ENCODE assay signal across 9 cellular contexts in genomic region chr1:94713472-94714141, GRCh38.
A peak's percentile ranks its signal among the peaks of the same experiment; 100 is the strongest.
DNase-seq lines count a peak whose midpoint lies in the region; ATAC-seq and TF ChIP-seq lines count a peak whose summit lies in the region.
"Had no signal": no experiment of that assay in that cellular context is flagged by ENCODE, and none has a peak within 500 bp of the region (broad histone marks: within the 10 kb centered on the region; RNA-seq: fewer than 3 reads in every experiment).

No MANE protein-coding gene starts in this region.

- no peak for TF ChIP-seq CTCF in left ventricle myocardium inferior (IDR thresholded peaks at IDR 0.05; ENCODE audit: borderline replicate concordance)

- H3K36me3 ChIP-seq in left ventricle myocardium inferior (no peaks in the 10 kb centered on the region), skeletal muscle tissue (ENCODE audit: control insufficient read depth in 3 of 3, insufficient read depth in 3 of 3, low read length in 3 of 3) (no peaks in the 10 kb centered on the region)

- peaks cover 3 to 5% of the 10 kb centered on the region in 2 donors for H3K27me3 Mint-ChIP-seq in effector memory CD8-positive, alpha-beta T cell
- H3K27me3 Mint-ChIP-seq: IgD-negative memory B cell had no signal

- H3K9me3 ChIP-seq in left ventricle myocardium inferior (replicated peaks) (no peaks in the 10 kb centered on the region), skeletal muscle tissue (ENCODE audit: control insufficient read depth in 3 of 3, low read length in 3 of 3) (no peaks in the 10 kb centered on the region)

- H3K9me3 Mint-ChIP-seq in effector memory CD8-positive, alpha-beta T cell, result no peaks in the 10 kb centered on the region

- no peak overlapping the region for H3K4me3 ChIP-seq in left ventricle myocardium inferior
- H3K4me3 ChIP-seq in skeletal muscle tissue (ENCODE audit: low read length in 3 of 3), result no peak overlapping the region

- no peak overlapping the region for H3K27ac Mint-ChIP-seq in effector memory CD8-positive, alpha-beta T cell
- H3K27ac Mint-ChIP-seq: IgD-negative memory B cell had no signal

- no peaks in the 10 kb centered on the region for H3K4me1 Mint-ChIP-seq in effector memory CD8-positive, alpha-beta T cell (ENCODE audit: low read depth in 2 of 2)

- no peak overlapping the region for H3K9ac ChIP-seq in skeletal muscle tissue (ENCODE audit: low read depth in 1 of 3, low read length in 3 of 3)

- H3K4me1 ChIP-seq in left ventricle myocardium inferior, result peaks cover 7% of the 10 kb centered on the region
- H3K4me1 ChIP-seq in skeletal muscle tissue (ENCODE audit: control insufficient read depth in 3 of 3, insufficient read depth in 3 of 3, low read length in 3 of 3), result peaks cover 0 to 9% (median 6%) of the 10 kb centered on the region in 3 donors

- no peak overlapping the region for H3K4me3 Mint-ChIP-seq in effector memory CD8-positive, alpha-beta T cell
- H3K4me3 Mint-ChIP-seq: IgD-negative memory B cell had no signal

- peaks cover 2% of the 10 kb centered on the region for H3K36me3 Mint-ChIP-seq in effector memory CD8-positive, alpha-beta T cell (ENCODE audit: insufficient read depth)
- H3K36me3 Mint-ChIP-seq: IgD-negative memory B cell had no signal

- H3K27me3 ChIP-seq in left ventricle myocardium inferior (ENCODE audit: low read depth), result no peaks in the 10 kb centered on the region
- H3K27me3 ChIP-seq in skeletal muscle tissue (ENCODE audit: control insufficient read depth in 3 of 3, insufficient read depth in 3 of 3, low read length in 3 of 3), result no peaks in the 10 kb centered on the region

- intact Hi-C loops in left ventricle myocardium inferior (cut with micrococcal nuclease), result no loop called here

- DNase-seq in C1 segment of cervical spinal cord (lab: John Stamatoyannopoulos, UW), result peak in 8 of 14 donors; percentile 10 to 72 (median 34)
- DNase-seq in T1000 (lab: John Stamatoyannopoulos, UW), result peak; percentile 61
- DNase-seq in left ventricle myocardium inferior, result peak; percentile 73
- no peak for DNase-seq in T-helper 1 cell
- DNase-seq in effector memory CD8-positive, alpha-beta T cell, result no peak

- H3K27ac ChIP-seq in left ventricle myocardium inferior (replicated peaks) (no peak overlapping the region), skeletal muscle tissue (ENCODE audit: low read depth, low read length) (peak overlapping the region; percentile 37)

- ATAC-seq in GM19468 (IDR thresholded peaks at IDR 0.05; ENCODE audit: extremely low read depth, unreplicated experiment), result peak; percentile 67
- ATAC-seq in HG03520 (IDR thresholded peaks at IDR 0.05; ENCODE audit: unreplicated experiment), result peak; percentile 86
- ATAC-seq in effector memory CD8-positive, alpha-beta T cell (replicated peaks), result no peak

Comparison
In these comparisons a context has a peak if more than half of its experiments do, and no peak if none do; other contexts are left out.
1. DNase-seq: peak in C1 segment of cervical spinal cord (8 of 14), T1000 (single experiment) and left ventricle myocardium inferior (single experiment); none in T-helper 1 cell (0 of 5) and effector memory CD8-positive, alpha-beta T cell (0 of 3).